In genomic region chr1:150234647-150235435, GRCh38 we compare ENCODE assay signal across 8 cellular contexts. TPM values are rescaled to one million over a fixed set of nuclear protein-coding genes. Genes with fewer than 3 reads are reported as not detected.
DNase-seq lines count a peak whose midpoint lies in the region; ATAC-seq and TF ChIP-seq lines count a peak whose summit lies in the region.

No MANE protein-coding gene starts in this region.

- H3K4ac ChIP-seq in mesendoderm (ENCODE audit: low read depth, low read length) = peak overlapping the region; percentile 96

- peak overlapping the region; percentile 93 for H3K18ac ChIP-seq in mesendoderm (ENCODE audit: low read length)

- peaks cover 41% of the 10 kb centered on the region for H3K79me2 ChIP-seq in mesendoderm (ENCODE audit: control insufficient read depth, insufficient read depth, low read length)

- H2AK5ac ChIP-seq in mesendoderm (ENCODE audit: low read length) = no peak overlapping the region

- H3K4me1 ChIP-seq in effector memory CD4-positive, alpha-beta T cell (ENCODE audit: control insufficient read depth, insufficient read depth, low read length, poor library complexity, severe bottlenecking) = peaks cover 15% of the 10 kb centered on the region
- peaks cover 4% of the 10 kb centered on the region for H3K4me1 ChIP-seq in mesendoderm (ENCODE audit: control insufficient read depth, low read depth, low read length)

- DNase-seq in AG04450 (ENCODE audit: low read depth, low spot score) (no peak), NCI-H774 (lab: John Stamatoyannopoulos, UW) (peak; percentile 23), mesendoderm (peak; percentile 92)
- DNase-seq in activated CD8-positive, alpha-beta T cell treated with anti-CD3 and anti-CD28 coated beads, Interleukin-2, amount 10 ng/mL, durations not matched to agents 7 days and 5 days = peak; percentile 94
- peak; percentile 86 to 88 (median 87) for DNase-seq in effector memory CD4-positive, alpha-beta T cell
- DNase-seq in stimulated activated CD8-positive, alpha-beta memory T cell treated with anti-CD3 and anti-CD28 coated beads, Interleukin-15, amount 100 ng/mL, for 24 hours (ENCODE audit: low read depth) = peak; percentile 68

- peak overlapping the region; percentile 73 for H2BK5ac ChIP-seq in mesendoderm (ENCODE audit: low read length)

- H3K9ac ChIP-seq in mesendoderm (ENCODE audit: low read length) = peak overlapping the region; percentile 99

- H3K27ac ChIP-seq in AG04450 (ENCODE audit: low read depth, low read length) = peak overlapping the region; percentile 75
- H3K27ac ChIP-seq in effector memory CD4-positive, alpha-beta T cell (ENCODE audit: insufficient read depth, low read length, poor library complexity, severe bottlenecking) = peak overlapping the region; percentile 95
- peak overlapping the region; percentile 84 for H3K27ac ChIP-seq in mesendoderm (ENCODE audit: low read depth, low read length)

- H3K36me3 Mint-ChIP-seq in activated CD8-positive, alpha-beta T cell treated with anti-CD3 and anti-CD28 coated beads, Interleukin-2, amount 10 ng/mL, durations not matched to agents 7 days and 5 days (ENCODE audit: low read depth) = peaks cover 29% of the 10 kb centered on the region

- no peak overlapping the region for H4K8ac ChIP-seq in mesendoderm (ENCODE audit: low read depth, low read length)

- peak overlapping the region; percentile 99 for H3K56ac ChIP-seq in mesendoderm (ENCODE audit: low read length)

- no peaks in the 10 kb centered on the region for H3K27me3 ChIP-seq in AG04450 (ENCODE audit: control insufficient read depth, insufficient read depth, low read length)
- no peaks in the 10 kb centered on the region for H3K27me3 ChIP-seq in effector memory CD4-positive, alpha-beta T cell (replicated peaks; ENCODE audit: control insufficient read depth, insufficient read depth, low read length, poor library complexity, severe bottlenecking)
- H3K27me3 ChIP-seq in mesendoderm (ENCODE audit: insufficient read depth, low read length, poor library complexity) = no peaks in the 10 kb centered on the region

- H3K36me3 ChIP-seq in effector memory CD4-positive, alpha-beta T cell (ENCODE audit: control insufficient read depth, insufficient read depth, low read length) = no peaks in the 10 kb centered on the region
- peaks cover 2% of the 10 kb centered on the region for H3K36me3 ChIP-seq in mesendoderm (ENCODE audit: control insufficient read depth, insufficient read depth, low read length)

- H3K4me1 Mint-ChIP-seq in activated CD8-positive, alpha-beta T cell treated with anti-CD3 and anti-CD28 coated beads, Interleukin-2, amount 10 ng/mL, durations not matched to agents 7 days and 5 days (ENCODE audit: low read depth) = peaks cover 21% of the 10 kb centered on the region

- no peak overlapping the region for H4K5ac ChIP-seq in mesendoderm (ENCODE audit: low read length)

- peak; percentile 56 for ATAC-seq in GM18867 (IDR thresholded peaks at IDR 0.05; ENCODE audit: unreplicated experiment)
- ATAC-seq in HG03135 (IDR thresholded peaks at IDR 0.05; ENCODE audit: unreplicated experiment) = peak; percentile 42
- ATAC-seq in activated CD8-positive, alpha-beta T cell treated with anti-CD3 and anti-CD28 coated beads, Interleukin-2, amount 10 ng/mL, durations not matched to agents 7 days and 5 days = peak; percentile 66

- no peaks in the 10 kb centered on the region; the same call in 1 of the 2 replicates for H3K9me3 ChIP-seq in AG04450 (ENCODE audit: control insufficient read depth, insufficient read depth, low read length)
- no peaks in the 10 kb centered on the region for H3K9me3 ChIP-seq in effector memory CD4-positive, alpha-beta T cell (ENCODE audit: control insufficient read depth, low read length)

- WGBS in mesendoderm (ENCODE audit: extremely low coverage, insufficient coverage, low lambda C conversion rate) = no CpG with 5 or more reads among the region's 88 CpGs

- peak overlapping the region; percentile 75 for H3K4me2 ChIP-seq in mesendoderm (ENCODE audit: low read length)

- H3K4me3 ChIP-seq in AG04450 (ENCODE audit: low read depth, low read length) = peak overlapping the region; percentile 90
- H3K4me3 ChIP-seq in effector memory CD4-positive, alpha-beta T cell (ENCODE audit: insufficient read depth, low read depth, low read length, poor library complexity, severe bottlenecking) = peak overlapping the region; percentile 89
- peak overlapping the region; percentile 99 for H3K4me3 ChIP-seq in mesendoderm (ENCODE audit: low read length)

- POLR2A ChIA-PET in AG04450 (lab: Yijun Ruan, JAX) = interaction anchor here (0.8 to 1.0 kb wide), 2 partner anchors 23 to 162 kb away, joined by 3 to 4 read pairs; no protein-coding TSS in a partner anchor
- POLR2A ChIA-PET in activated CD8-positive, alpha-beta T cell treated with anti-CD3 and anti-CD28 coated beads, Interleukin-2, amount 10 ng/mL, durations not matched to agents 7 days and 5 days (lab: Charles Lee) = interaction anchor here (0.7 to 3.9 kb wide), 13 partner anchors 10 to 391 kb away, joined by 3 to 64 read pairs (median 5); partner anchors contain the start of genes FALEC and MCL1

- TF ChIP-seq CTCF in AG04450 (IDR thresholded peaks at IDR 0.05; ENCODE audit: low read depth, low read length) = no peak

- no peak overlapping the region for H2BK15ac ChIP-seq in mesendoderm (replicated peaks; ENCODE audit: low read depth)

- peaks cover 3% of the 10 kb centered on the region for H3K79me1 ChIP-seq in mesendoderm (ENCODE audit: low read length)

- peak overlapping the region; percentile 29 for H3K23ac ChIP-seq in mesendoderm (ENCODE audit: low read length)

- H3K27ac Mint-ChIP-seq in activated CD8-positive, alpha-beta T cell treated with anti-CD3 and anti-CD28 coated beads, Interleukin-2, amount 10 ng/mL, durations not matched to agents 7 days and 5 days = no peak overlapping the region

- CTCF ChIA-PET in AG04450 (lab: Charles Lee) = interaction anchor here (0.6 to 0.7 kb wide), 2 partner anchors 20 to 48 kb away, joined by 3 read pairs; no protein-coding TSS in a partner anchor
- CTCF ChIA-PET in activated CD8-positive, alpha-beta T cell treated with anti-CD3 and anti-CD28 coated beads, Interleukin-2, amount 10 ng/mL, durations not matched to agents 7 days and 5 days (lab: Charles Lee) = interaction anchor here (1.0 kb wide), 2 partner anchors 12 to 20 kb away, joined by 3 to 4 read pairs; no protein-coding TSS in a partner anchor

- H3K4me3 Mint-ChIP-seq in activated CD8-positive, alpha-beta T cell treated with anti-CD3 and anti-CD28 coated beads, Interleukin-2, amount 10 ng/mL, durations not matched to agents 7 days and 5 days = no peak overlapping the region

- no peaks in the 10 kb centered on the region for H3K9me3 Mint-ChIP-seq in activated CD8-positive, alpha-beta T cell treated with anti-CD3 and anti-CD28 coated beads, Interleukin-2, amount 10 ng/mL, durations not matched to agents 7 days and 5 days (ENCODE audit: insufficient read depth)

- peak overlapping the region; percentile 48 for H2BK120ac ChIP-seq in mesendoderm (ENCODE audit: low read depth, low read length)

- peaks cover 4% of the 10 kb centered on the region for H3K27me3 Mint-ChIP-seq in activated CD8-positive, alpha-beta T cell treated with anti-CD3 and anti-CD28 coated beads, Interleukin-2, amount 10 ng/mL, durations not matched to agents 7 days and 5 days (ENCODE audit: low read depth)

RNA-seq across cellular contexts. Expression of gene ANP32E, which starts 1.1 kb away (rescaled TPM):
- 16.8 and 22.7 TPM in 2 replicates for polyA plus RNA-seq in AG04450 (2011; rRNA removed)
- polyA minus RNA-seq in AG04450 (2011; rRNA and poly(A)+ RNA removed) = 11.8 and 15.4 TPM in 2 replicates
- total RNA-seq in activated CD8-positive, alpha-beta T cell treated with anti-CD3 and anti-CD28 coated beads, Interleukin-2, amount 10 ng/mL, durations not matched to agents 7 days and 5 days = 100 to 1,000 TPM; 155 to 161 TPM
- polyA plus RNA-seq in mesendoderm (2013, experiment 1 of 2) = 111 TPM
- polyA plus RNA-seq in mesendoderm (2013, experiment 2 of 2) = 116 TPM

RNA-seq across cellular contexts. Expression of gene CA14, which starts 22.7 kb away (rescaled TPM):
- 0.09 TPM in 2 replicates for polyA plus RNA-seq in AG04450 (2011; rRNA removed)
- polyA minus RNA-seq in AG04450 (2011; rRNA and poly(A)+ RNA removed) = not detected in 2 replicates
- total RNA-seq in activated CD8-positive, alpha-beta T cell treated with anti-CD3 and anti-CD28 coated beads, Interleukin-2, amount 10 ng/mL, durations not matched to agents 7 days and 5 days = not detected
- polyA plus RNA-seq in mesendoderm (2013, experiment 1 of 2) = 14.7 TPM
- polyA plus RNA-seq in mesendoderm (2013, experiment 2 of 2) = 13.5 TPM

RNA-seq across cellular contexts. Expression of gene APH1A, which starts 34.0 kb away (rescaled TPM):
- 117 and 121 TPM in 2 replicates for polyA plus RNA-seq in AG04450 (2011; rRNA removed)
- polyA minus RNA-seq in AG04450 (2011; rRNA and poly(A)+ RNA removed) = 94.3 and 106 TPM in 2 replicates
- total RNA-seq in activated CD8-positive, alpha-beta T cell treated with anti-CD3 and anti-CD28 coated beads, Interleukin-2, amount 10 ng/mL, durations not matched to agents 7 days and 5 days = 100 to 1,000 TPM; 128 to 132 TPM
- 55.8 TPM for polyA plus RNA-seq in mesendoderm (2013, experiment 1 of 2)
- polyA plus RNA-seq in mesendoderm (2013, experiment 2 of 2) = 54.2 TPM

RNA-seq across cellular contexts. Expression of gene C1orf54, which starts 37.7 kb away (rescaled TPM):
- polyA plus RNA-seq in AG04450 (2011; rRNA removed) = 78.3 and 79.3 TPM in 2 replicates
- 12.3 and 12.9 TPM in 2 replicates for polyA minus RNA-seq in AG04450 (2011; rRNA and poly(A)+ RNA removed)
- total RNA-seq in activated CD8-positive, alpha-beta T cell treated with anti-CD3 and anti-CD28 coated beads, Interleukin-2, amount 10 ng/mL, durations not matched to agents 7 days and 5 days = 1 to 10 TPM; 2.5 to 4.0 TPM
- polyA plus RNA-seq in mesendoderm (2013, experiment 1 of 2) = 13.3 TPM
- polyA plus RNA-seq in mesendoderm (2013, experiment 2 of 2) = 12.9 TPM

RNA-seq across cellular contexts. Expression of gene CIART, which starts 47.5 kb away (rescaled TPM):
- polyA plus RNA-seq in AG04450 (2011; rRNA removed) = 8.6 and 9.4 TPM in 2 replicates
- 12.6 and 17.8 TPM in 2 replicates for polyA minus RNA-seq in AG04450 (2011; rRNA and poly(A)+ RNA removed)
- 1 to 10 TPM; 2.0 to 2.3 TPM for total RNA-seq in activated CD8-positive, alpha-beta T cell treated with anti-CD3 and anti-CD28 coated beads, Interleukin-2, amount 10 ng/mL, durations not matched to agents 7 days and 5 days
- polyA plus RNA-seq in mesendoderm (2013, experiment 1 of 2) = 2.5 TPM
- 2.0 TPM for polyA plus RNA-seq in mesendoderm (2013, experiment 2 of 2)
